In genomic region chr2:241314181-241314932, GRCh38 we compare ENCODE assay signal across 8 cellular contexts. TPM values are rescaled to one million over a fixed set of nuclear protein-coding genes. Genes with fewer than 3 reads are reported as not detected.
DNase-seq lines count a peak whose midpoint lies in the region; ATAC-seq and TF ChIP-seq lines count a peak whose summit lies in the region.

No MANE protein-coding gene starts in this region.

- peak; percentile 0 for ATAC-seq in HG03469 (IDR thresholded peaks at IDR 0.05; ENCODE audit: unreplicated experiment)
- no peak for ATAC-seq in gastroesophageal sphincter
- ATAC-seq in HG03108 (IDR thresholded peaks at IDR 0.05; ENCODE audit: unreplicated experiment) = no peak

- no peaks in the 10 kb centered on the region for H3K36me3 ChIP-seq in gastroesophageal sphincter

- TF ChIP-seq CTCF in C4-2B (conservative IDR thresholded peaks at IDR 0.05) (no peak), WI38 (IDR thresholded peaks at IDR 0.05; ENCODE audit: low read depth, low read length) (no peak), gastroesophageal sphincter (IDR thresholded peaks at IDR 0.05) (no peak)

- TF ChIP-seq EP300 in gastroesophageal sphincter (IDR thresholded peaks at IDR 0.05) = no peak

- no peak for TF ChIP-seq POLR2A in gastroesophageal sphincter (IDR thresholded peaks at IDR 0.05)

- H3K9me3 ChIP-seq in gastroesophageal sphincter = no peaks in the 10 kb centered on the region

- WGBS in gastroesophageal sphincter (ENCODE audit: low coverage in 1 of 2), 2 donors = 12 to 21% methylated on average over 6 to 15 of the region's 18 CpGs

- peak overlapping the region; percentile 77 for H3K4me3 ChIP-seq in WI38 (ENCODE audit: low read depth, low read length)
- peak overlapping the region; percentile 82 to 94 for H3K4me3 ChIP-seq in gastroesophageal sphincter
- peak overlapping the region; percentile 66 for H3K4me3 ChIP-seq in skeletal muscle cell (ENCODE audit: low read depth, low read length)

- H3K4me1 ChIP-seq in gastroesophageal sphincter = peaks cover 5 to 75% (median 14%) of the 10 kb centered on the region in 3 donors

- no peaks in the 10 kb centered on the region for H3K27me3 ChIP-seq in gastroesophageal sphincter

- DNase-seq in skeletal muscle cell (ENCODE audit: low read depth) (peak; percentile 5), NCI-H1436 treated with DMSO at 0.1 percent for 48 hours (lab: John Stamatoyannopoulos, UW) (no peak)
- no peak for DNase-seq in activated CD4-positive, alpha-beta T cell treated with anti-CD3 and anti-CD28 coated beads for 48 hours

- H3K27ac ChIP-seq in C4-2B (peak overlapping the region; percentile 94), gastroesophageal sphincter (peak overlapping the region; percentile 89 to 99 (median 97))

RNA-seq across cellular contexts. Expression of gene HDLBP, which starts 1.1 kb away (rescaled TPM):
- total RNA-seq in gastroesophageal sphincter = 100 to 1,000 TPM; 279 to 367 (median 295) TPM

RNA-seq across cellular contexts. Expression of gene SEPTIN2, which starts 1.4 kb away (rescaled TPM):
- total RNA-seq in gastroesophageal sphincter = 100 to 1,000 TPM; 317 to 360 (median 330) TPM

RNA-seq across cellular contexts. Expression of gene FARP2, which starts 41.7 kb away (rescaled TPM):
- 10 to 100 TPM; 27.6 to 44.0 (median 35.9) TPM for total RNA-seq in gastroesophageal sphincter
